ENCODE assay signal across 8 cellular contexts in the genomic region with DNA sequence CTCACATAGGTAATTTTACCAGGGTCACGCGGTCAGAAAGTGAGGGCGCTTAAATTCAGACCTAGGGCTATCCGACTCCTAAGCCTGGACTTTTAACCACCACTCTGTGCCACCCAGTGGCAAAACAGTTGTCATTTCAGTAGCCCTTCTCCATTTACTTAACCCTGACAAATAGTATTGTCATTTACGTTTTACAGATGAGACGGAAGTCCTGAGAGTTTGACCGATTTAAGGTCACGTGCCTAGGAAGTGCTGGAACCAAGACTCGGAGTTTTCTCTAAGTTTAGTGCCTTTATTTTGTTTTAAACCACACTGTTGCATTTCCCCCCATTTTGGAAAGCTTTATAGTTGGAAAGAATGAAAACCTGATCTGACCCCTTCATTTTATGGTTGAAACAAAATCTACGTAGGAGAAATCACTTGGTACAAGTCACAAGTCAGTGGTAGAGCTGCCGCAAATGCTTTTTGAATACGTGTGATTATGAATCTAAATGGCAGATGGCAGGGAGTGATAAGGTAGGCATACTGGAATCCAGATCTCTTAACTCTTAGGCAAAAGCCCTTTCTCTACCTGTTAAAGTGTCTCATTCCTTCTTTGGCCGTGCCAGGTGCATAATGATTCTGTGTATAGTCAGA. TPM values are rescaled to one million over a fixed set of nuclear protein-coding genes. Genes with fewer than 3 reads are reported as not detected.
A peak's percentile ranks its signal among the peaks of the same experiment; 100 is the strongest.
DNase-seq lines count a peak whose midpoint lies in the region; ATAC-seq, FAIRE-seq and TF ChIP-seq lines count a peak whose summit lies in the region.

No MANE protein-coding gene starts in this region.

- H2AFZ ChIP-seq in SU-DHL-6 (ENCODE audit: low read depth, low read length, severe bottlenecking) (peak overlapping the region; percentile 22), H1 (ENCODE audit: low read length) (peak overlapping the region; percentile 23; the same call in 1 of the 2 replicates)

- no peak overlapping the region for H4K5ac ChIP-seq in H1 (ENCODE audit: insufficient read length, low read depth, low read length)

- TF ChIP-seq CTCF in SU-DHL-6 (IDR thresholded peaks at IDR 0.05; ENCODE audit: insufficient read depth, low read length, poor library complexity, severe bottlenecking) (no peak), H1 (IDR thresholded peaks at IDR 0.05; ENCODE audit: control extremely low read depth in 1 of 3, insufficient read depth in 1 of 3, low read depth in 1 of 3, low read length in 3 of 3) (peak in 1 of 3 experiments; percentile 12; a peak in 1 of 4 replicates), mucosa of descending colon (IDR thresholded peaks at IDR 0.05) (no peak)

- H3K9me3 ChIP-seq in SU-DHL-6 (ENCODE audit: insufficient read depth, low read length) (no peaks in the 10 kb centered on the region), H1 (ENCODE audit: insufficient read depth in 2 of 2, low read depth in 1 of 2, low read length in 1 of 2) (no peaks in the 10 kb centered on the region), mucosa of descending colon (no peaks in the 10 kb centered on the region), aorta (ENCODE audit: control insufficient read depth, low read length) (no peaks in the 10 kb centered on the region)

- H3K27me3 ChIP-seq in SU-DHL-6 (ENCODE audit: low read length), result no peaks in the 10 kb centered on the region
- no peaks in the 10 kb centered on the region for H3K27me3 ChIP-seq in H1 (replicated peaks in 1 of 4; ENCODE audit: control insufficient read depth in 3 of 4, extremely low read depth in 1 of 4, insufficient read depth in 3 of 4, low read length in 3 of 4)
- no peaks in the 10 kb centered on the region for H3K27me3 ChIP-seq in aorta (ENCODE audit: control insufficient read depth in 1 of 2, insufficient read depth in 2 of 2, low read length in 1 of 2)

- H3K18ac ChIP-seq in H1 (ENCODE audit: extremely low read depth, low read length), result no peak overlapping the region

- H3K79me2 ChIP-seq in SU-DHL-6 (ENCODE audit: insufficient read depth, low read length) (peaks cover 87% of the 10 kb centered on the region), H1 (ENCODE audit: control insufficient read depth in 1 of 2, insufficient read depth in 2 of 2, low read length in 2 of 2) (peaks cover 0 to 41% of the 10 kb centered on the region in 2 experiments; a peak in 3 of 4 replicates)

- CTCF ChIA-PET in H1 (lab: Charles Lee; ENCODE audit: partially characterized antibody), result interaction anchor here (0.8 to 10.6 kb wide), 12 partner anchors 12 to 321 kb away, joined by 3 to 72 read pairs (median 3); no protein-coding TSS in a partner anchor

- H3K4me3 ChIP-seq in SU-DHL-6 (ENCODE audit: insufficient read depth, low read length, poor library complexity, severe bottlenecking) (peak overlapping the region; percentile 97), H1 (ENCODE audit: extremely low read depth in 1 of 4, insufficient read depth in 2 of 4, low read depth in 3 of 4, low read length in 4 of 4) (peak overlapping the region; percentile 78 to 92 (median 88)), mucosa of descending colon (peak overlapping the region; percentile 69), aorta (ENCODE audit: low read length in 2 of 2) (peak overlapping the region; percentile 60 to 90)

- H4K20me1 ChIP-seq in SU-DHL-6 (ENCODE audit: low read depth, low read length) (no peaks in the 10 kb centered on the region), H1 (replicated peaks in 1 of 2; ENCODE audit: control insufficient read depth in 1 of 2, insufficient read depth in 2 of 2, low read length in 2 of 2) (no peaks in the 10 kb centered on the region)

- DNase-seq in ELR (ENCODE audit: low read depth) (peak; percentile 52), H1 (ENCODE audit: low read depth in 1 of 2, low spot score in 2 of 2) (no peak), mucosa of descending colon (peak in 1 of 3 donors; percentile 43), aorta (no peak)
- no peak for DNase-seq in activated CD4-positive, CD25-positive, alpha-beta regulatory T cell treated with anti-CD3 and anti-CD28 coated beads, Interleukin-2, amount 50 U/mL, for 72 hours

- H3K4me1 ChIP-seq in H1 (replicated peaks in 1 of 4; ENCODE audit: control insufficient read depth in 3 of 4, insufficient read depth in 4 of 4, low read length in 3 of 4), result peaks cover 0 to 6% (median 2%) of the 10 kb centered on the region in 4 experiments; a peak in 4 of 7 replicates
- peaks cover 25% of the 10 kb centered on the region for H3K4me1 ChIP-seq in mucosa of descending colon (ENCODE audit: low read depth)
- peaks cover 5 to 6% of the 10 kb centered on the region in 2 donors for H3K4me1 ChIP-seq in aorta (ENCODE audit: control insufficient read depth in 1 of 2, insufficient read depth in 2 of 2, low read length in 2 of 2)

- H3K23me2 ChIP-seq in H1 (ENCODE audit: low read depth, low read length), result peaks cover 4% of the 10 kb centered on the region; the same call in 1 of the 2 replicates

- peak in 1 of 2 experiments; percentile 18; a peak in 1 of 4 replicates for TF ChIP-seq RAD21 in H1 (IDR thresholded peaks at IDR 0.05 in 1 of 2, conservative IDR thresholded peaks at IDR 0.05 in 1 of 2; ENCODE audit: low read depth in 2 of 2, low read length in 2 of 2)

- no peak overlapping the region for H3K56ac ChIP-seq in H1 (replicated peaks; ENCODE audit: insufficient read length, low read depth, low read length)

- no peak overlapping the region for H3K23ac ChIP-seq in H1 (ENCODE audit: insufficient read length)

- TF ChIP-seq EP300 in H1 (IDR thresholded peaks at IDR 0.05; ENCODE audit: borderline replicate concordance in 1 of 2, low read depth in 2 of 2, low read length in 2 of 2), result no peak

- no peaks in the 10 kb centered on the region for H3K9me2 ChIP-seq in SU-DHL-6 (replicated peaks; ENCODE audit: insufficient read depth, low read length)

- H3K9ac ChIP-seq in SU-DHL-6 (ENCODE audit: low read length) (peak overlapping the region; percentile 89), H1 (replicated peaks in 1 of 4; ENCODE audit: extremely low read depth in 1 of 4, low read depth in 3 of 4, low read length in 3 of 4) (peak overlapping the region in 3 of 4 experiments; percentile 86 to 90 (median 87); a peak in 6 of 7 replicates)

- intact Hi-C loops in mucosa of descending colon (cut with DNase I, micrococcal nuclease), result no loop called here
- intact Hi-C loops in aorta (cut with DNase I), result no loop called here

- peaks cover 27% of the 10 kb centered on the region for H3F3A ChIP-seq in SU-DHL-6 (ENCODE audit: insufficient read depth)

- H3K4ac ChIP-seq in H1 (replicated peaks; ENCODE audit: insufficient read length, low read depth, low read length), result no peak overlapping the region

- FAIRE-seq in H1 (lab: Jason Lieb, UNC), result no peak

- H2BK20ac ChIP-seq in H1 (ENCODE audit: low read length), result no peak overlapping the region

- no peak overlapping the region for H2BK120ac ChIP-seq in H1 (replicated peaks; ENCODE audit: low read depth, low read length)

- H3K79me1 ChIP-seq in H1 (ENCODE audit: low read depth, low read length), result peaks cover 4% of the 10 kb centered on the region; the same call in 1 of the 2 replicates

- H2BK12ac ChIP-seq in H1 (ENCODE audit: low read depth, low read length), result no peak overlapping the region

- no peak for TF ChIP-seq POLR2A in H1 (IDR thresholded peaks at IDR 0.05; ENCODE audit: control extremely low read depth in 1 of 2, low read depth in 2 of 2, low read length in 2 of 2)

- ATAC-seq in GM21367 (IDR thresholded peaks at IDR 0.05; ENCODE audit: unreplicated experiment) (peak; percentile 21), HG03565 (IDR thresholded peaks at IDR 0.05; ENCODE audit: unreplicated experiment) (peak; percentile 27), mucosa of descending colon (peak; percentile 60), aorta (ENCODE audit: low FRiP score) (no peak)

- peak overlapping the region; percentile 95 for H3K27ac ChIP-seq in SU-DHL-6 (ENCODE audit: low read depth, low read length)
- peak overlapping the region; percentile 85 for H3K27ac ChIP-seq in H1 (ENCODE audit: low read depth, low read length)
- peak overlapping the region in 1 of 2 donors; percentile 24 for H3K27ac ChIP-seq in aorta (ENCODE audit: low read depth in 1 of 2, low read length in 2 of 2)

- H2BK5ac ChIP-seq in H1 (ENCODE audit: low read depth, low read length), result peak overlapping the region; percentile 89; the same call in 1 of the 2 replicates

- peak overlapping the region; percentile 91 for H3K4me2 ChIP-seq in SU-DHL-6 (ENCODE audit: low read depth, low read length, poor library complexity, severe bottlenecking)
- H3K4me2 ChIP-seq in H1 (ENCODE audit: insufficient read depth in 1 of 2, low read depth in 2 of 2, low read length in 2 of 2), result peak overlapping the region; percentile 84 to 85

- POLR2A ChIA-PET in H1 (lab: Charles Lee; ENCODE audit: partially characterized antibody), result interaction anchor here (0.7 to 1.8 kb wide), 13 partner anchors 9 to 102 kb away, joined by 3 to 6 read pairs (median 4); no protein-coding TSS in a partner anchor

- WGBS in H1 (ENCODE audit: extremely low coverage in 1 of 2, insufficient coverage in 1 of 2, insufficient read length in 1 of 2, insufficient replicate concordance in 2 of 2, low coverage in 1 of 2, low lambda C conversion rate in 2 of 2, missing lambda C conversion rate in 1 of 2), 2 experiments, result 27% methylated on average over 13 of the region's 13 CpGs; no CpG with 5 or more reads in 1 of the 2 experiments
- 14 to 16% methylated on average over 13 of the region's 13 CpGs for WGBS in aorta, 2 donors

- no peak overlapping the region for H2AK5ac ChIP-seq in H1 (ENCODE audit: low read depth, low read length)

- H4K8ac ChIP-seq in H1 (ENCODE audit: extremely low read depth, insufficient read depth, low read length), result no peak overlapping the region

- H4K91ac ChIP-seq in H1 (replicated peaks; ENCODE audit: insufficient read length, low read length), result no peak overlapping the region

- no peak overlapping the region for H2BK15ac ChIP-seq in H1 (ENCODE audit: low read length)

- H3K36me3 ChIP-seq in SU-DHL-6 (ENCODE audit: low read length) (peaks cover 5% of the 10 kb centered on the region; the same call in 1 of the 2 replicates), H1 (ENCODE audit: control insufficient read depth in 2 of 4, insufficient read depth in 4 of 4, low read length in 3 of 4) (peaks cover 2 to 7% (median 4%) of the 10 kb centered on the region in 4 experiments; a peak in 6 of 8 replicates), mucosa of descending colon (ENCODE audit: low read depth) (no peaks in the 10 kb centered on the region), aorta (ENCODE audit: control insufficient read depth in 1 of 2, insufficient read depth in 2 of 2, low read length in 1 of 2) (no peaks in the 10 kb centered on the region)

- no peak overlapping the region for H3K14ac ChIP-seq in H1 (ENCODE audit: insufficient read length)

RNA-seq across cellular contexts. Expression of gene MRRF, which starts 0.7 kb away (rescaled TPM):
- 42.2 and 47.8 TPM in 2 replicates for total RNA-seq in H1 (2021; fragmentation: NEBNext Ultra II Directional; extraction: Animal tissue kit (Norgen Biotek cat#: 25700))
- polyA plus RNA-seq in H1 (2011; rRNA removed) (16.7 and 29.4 TPM in 2 replicates), aorta (10 to 100 TPM; 18.7 to 20.4 TPM)
- 34.9 TPM for polyA plus RNA-seq in H1 (2011; cell fraction: cytosol; rRNA removed)
- polyA plus RNA-seq in H1 (2011; cell fraction: nucleus; rRNA removed), result 35.9 TPM
- polyA plus RNA-seq in H1 (2012, experiment 1 of 2), result 33.0 to 43.0 TPM (median 39.6 TPM) in 4 replicates
- polyA plus RNA-seq in H1 (2012, experiment 2 of 2), result 8.0 TPM
- polyA plus RNA-seq in H1 (2013, experiment 1 of 2), result 41.6 TPM
- 37.7 TPM for polyA plus RNA-seq in H1 (2013, experiment 2 of 2)
- polyA minus RNA-seq in H1 (2011; rRNA and poly(A)+ RNA removed), result 52.5 and 65.8 TPM in 2 replicates
- 20.6 TPM for polyA minus RNA-seq in H1 (2011; cell fraction: cytosol; rRNA and poly(A)+ RNA removed)
- 51.0 TPM for polyA minus RNA-seq in H1 (2011; cell fraction: nucleus; rRNA and poly(A)+ RNA removed)
- total RNA-seq in mucosa of descending colon (10 to 100 TPM; 46.5 to 65.2 (median 62.4) TPM), aorta (10 to 100 TPM; 20.5 to 28.7 TPM)

RNA-seq across cellular contexts. Expression of gene RBM18, which starts 0.7 kb away (rescaled TPM):
- 14.3 and 15.0 TPM in 2 replicates for total RNA-seq in H1 (2021; fragmentation: NEBNext Ultra II Directional; extraction: Animal tissue kit (Norgen Biotek cat#: 25700))
- polyA plus RNA-seq in H1 (2011; rRNA removed) (2.4 and 5.9 TPM in 2 replicates), aorta (1 to 10 TPM; 7.6 to 8.3 TPM)
- 8.2 TPM for polyA plus RNA-seq in H1 (2011; cell fraction: cytosol; rRNA removed)
- polyA plus RNA-seq in H1 (2011; cell fraction: nucleus; rRNA removed), result 2.8 TPM
- polyA plus RNA-seq in H1 (2012, experiment 1 of 2), result 9.9 to 17.1 TPM (median 12.0 TPM) in 4 replicates
- 1.6 TPM for polyA plus RNA-seq in H1 (2012, experiment 2 of 2)
- polyA plus RNA-seq in H1 (2013, experiment 1 of 2), result 7.6 TPM
- polyA plus RNA-seq in H1 (2013, experiment 2 of 2), result 8.4 TPM
- polyA minus RNA-seq in H1 (2011; rRNA and poly(A)+ RNA removed), result 10.6 and 12.3 TPM in 2 replicates
- polyA minus RNA-seq in H1 (2011; cell fraction: cytosol; rRNA and poly(A)+ RNA removed), result 4.3 TPM
- polyA minus RNA-seq in H1 (2011; cell fraction: nucleus; rRNA and poly(A)+ RNA removed), result 4.4 TPM
- total RNA-seq in mucosa of descending colon (10 to 100 TPM; 15.6 to 21.5 (median 17.2) TPM), aorta (10 to 100 TPM; 15.0 to 16.6 TPM)

RNA-seq across cellular contexts. Expression of gene LHX6, which starts 36.6 kb away (rescaled TPM):
- total RNA-seq in H1 (2021; fragmentation: NEBNext Ultra II Directional; extraction: Animal tissue kit (Norgen Biotek cat#: 25700)), result 1.2 and 1.9 TPM in 2 replicates
- polyA plus RNA-seq in H1 (2011; rRNA removed) (0.92 and 1.0 TPM in 2 replicates), aorta (not detected)
- 0.96 TPM for polyA plus RNA-seq in H1 (2011; cell fraction: cytosol; rRNA removed)
- 1.3 TPM for polyA plus RNA-seq in H1 (2011; cell fraction: nucleus; rRNA removed)
- polyA plus RNA-seq in H1 (2012, experiment 1 of 2), result 0.47 to 1.5 TPM (median 0.91 TPM) in 4 replicates
- polyA plus RNA-seq in H1 (2012, experiment 2 of 2), result 0.52 TPM
- 1.3 TPM for polyA plus RNA-seq in H1 (2013, experiment 1 of 2)
- 1.4 TPM for polyA plus RNA-seq in H1 (2013, experiment 2 of 2)
- polyA minus RNA-seq in H1 (2011; rRNA and poly(A)+ RNA removed), result 0.63 and 0.88 TPM in 2 replicates
- polyA minus RNA-seq in H1 (2011; cell fraction: cytosol; rRNA and poly(A)+ RNA removed), result 0.44 TPM
- polyA minus RNA-seq in H1 (2011; cell fraction: nucleus; rRNA and poly(A)+ RNA removed), result 1.4 TPM
- total RNA-seq in mucosa of descending colon (1 to 10 TPM; 2.0 to 5.1 (median 2.3) TPM), aorta (10 to 100 TPM; 12.2 to 13.8 TPM)
